In genomic region chr22:45975266-45976161, GRCh38 we compare ENCODE assay signal across 13 cellular contexts. TPM values are rescaled to one million over a fixed set of nuclear protein-coding genes. Genes with fewer than 3 reads are reported as not detected.
A peak's percentile ranks its signal among the peaks of the same experiment; 100 is the strongest.
DNase-seq lines count a peak whose midpoint lies in the region; ATAC-seq and TF ChIP-seq lines count a peak whose summit lies in the region.
"Had no signal": no experiment of that assay in that cellular context is flagged by ENCODE, and none has a peak within 500 bp of the region (broad histone marks: within the 10 kb centered on the region; RNA-seq: fewer than 3 reads in every experiment).

No MANE protein-coding gene starts in this region.

- H3K4me3 ChIP-seq in Karpas-422 (ENCODE audit: low read length) (no peak overlapping the region), Peyer's patch (peak overlapping the region in 1 of 4 donors; percentile 31)

- H3K9me2 ChIP-seq in Karpas-422 (replicated peaks; ENCODE audit: insufficient read depth, low read length): no peaks in the 10 kb centered on the region

- no peak for TF ChIP-seq POLR2A in Peyer's patch (IDR thresholded peaks at IDR 0.05)

- ATAC-seq in naive B cell (ENCODE audit: low read depth in 2 of 2): no peak

- H3K9me3 Mint-ChIP-seq in chondrocyte (ENCODE audit: low read depth): no peaks in the 10 kb centered on the region
- no peaks in the 10 kb centered on the region for H3K9me3 Mint-ChIP-seq in naive B cell
- no peaks in the 10 kb centered on the region for H3K9me3 Mint-ChIP-seq in HFFc6

- no peaks in the 10 kb centered on the region for H3K36me3 Mint-ChIP-seq in chondrocyte (ENCODE audit: low read depth)
- H3K36me3 Mint-ChIP-seq in naive B cell: no peaks in the 10 kb centered on the region
- no peaks in the 10 kb centered on the region for H3K36me3 Mint-ChIP-seq in HFFc6 (ENCODE audit: low read depth)

- H3K27me3 Mint-ChIP-seq in chondrocyte (ENCODE audit: low read depth) (peaks cover 30% of the 10 kb centered on the region), naive B cell (peaks cover 26 to 53% (median 36%) of the 10 kb centered on the region in 3 donors), HFFc6 (ENCODE audit: insufficient read depth) (peaks cover 25% of the 10 kb centered on the region)

- H3K36me3 ChIP-seq in Karpas-422 (ENCODE audit: insufficient read depth, low read length) (no peaks in the 10 kb centered on the region), Peyer's patch (no peaks in the 10 kb centered on the region)
- H3K36me3 ChIP-seq: pancreas had no signal

- H3K4me1 ChIP-seq in Karpas-422 (ENCODE audit: low read length): peaks cover 7% of the 10 kb centered on the region
- peaks cover 5 to 49% (median 21%) of the 10 kb centered on the region in 4 donors for H3K4me1 ChIP-seq in Peyer's patch

- H3K27ac Mint-ChIP-seq in chondrocyte (ENCODE audit: unreplicated experiment) (no peak overlapping the region), naive B cell (peak overlapping the region in 1 of 6 donors; percentile 59), HFFc6 (no peak overlapping the region)

- no peaks in the 10 kb centered on the region for H3K27me3 ChIP-seq in Karpas-422 (ENCODE audit: low read length)
- H3K27me3 ChIP-seq in Peyer's patch: peaks cover 0 to 74% of the 10 kb centered on the region in 2 donors

- H4K20me1 ChIP-seq in Karpas-422 (ENCODE audit: insufficient read depth, low read depth, low read length): no peaks in the 10 kb centered on the region

- no peak overlapping the region for H3K9ac ChIP-seq in Karpas-422 (ENCODE audit: low read length)

- H2AFZ ChIP-seq in Karpas-422 (ENCODE audit: low read length): no peak overlapping the region

- H3K27ac ChIP-seq in Karpas-422 (ENCODE audit: low read length): no peak overlapping the region
- no peak overlapping the region for H3K27ac ChIP-seq in Peyer's patch
- H3K27ac ChIP-seq: pancreas had no signal

- H3K4me2 ChIP-seq in Karpas-422 (ENCODE audit: low read depth, low read length, poor library complexity, severe bottlenecking): no peak overlapping the region

- TF ChIP-seq CTCF in chondrocyte (IDR thresholded peaks at IDR 0.05): no peak
- no peak for TF ChIP-seq CTCF in HFFc6 (IDR thresholded peaks at IDR 0.05)
- no peak for TF ChIP-seq CTCF in Peyer's patch (IDR thresholded peaks at IDR 0.05)

- H3K79me2 ChIP-seq in Karpas-422 (ENCODE audit: low read length): no peaks in the 10 kb centered on the region

- H3K9me3 ChIP-seq in Karpas-422 (ENCODE audit: low read length) (no peaks in the 10 kb centered on the region), Peyer's patch (no peaks in the 10 kb centered on the region)
- H3K9me3 ChIP-seq: pancreas had no signal

- DNase-seq in COLO668 (lab: John Stamatoyannopoulos, UW; ENCODE audit: unreplicated experiment): peak; percentile 31
- peak; percentile 32 for DNase-seq in LoVo (ENCODE audit: low spot score)
- no peak for DNase-seq in chondrocyte (ENCODE audit: low spot score)
- no peak for DNase-seq in naive B cell
- no peak for DNase-seq in HFFc6
- DNase-seq in Karpas-422: no peak
- no peak for DNase-seq in Peyer's patch
- DNase-seq in posterior cingulate gyrus: no peak
- DNase-seq: cerebellar nuclear complex, DND-41, NCI-H446, SW 1271 had no signal

- H3K4me3 Mint-ChIP-seq in chondrocyte (ENCODE audit: unreplicated experiment) (peak overlapping the region; percentile 4), naive B cell (peak overlapping the region; percentile 45 to 88 (median 66)), HFFc6 (no peak overlapping the region)

- intact Hi-C loops in posterior cingulate gyrus (cut with DNase I): no loop called here

- peaks cover 13% of the 10 kb centered on the region for H3K4me1 Mint-ChIP-seq in chondrocyte (ENCODE audit: low read depth)
- H3K4me1 Mint-ChIP-seq in naive B cell: peaks cover 20 to 26% (median 21%) of the 10 kb centered on the region in 3 donors
- H3K4me1 Mint-ChIP-seq in HFFc6 (ENCODE audit: low read depth): peaks cover 13% of the 10 kb centered on the region

RNA-seq across cellular contexts. Expression of gene WNT7B, which starts 1.4 kb away (rescaled TPM):
- 0.15 to 1.1 TPM (median 0.18 TPM) in 3 replicates for total RNA-seq in chondrocyte
- under 1 TPM in 2 of 6 donors, not detected in 4; 0.17 to 0.62 TPM for polyA plus RNA-seq in naive B cell (ENCODE audit: low read depth in 6 of 6)
- total RNA-seq in HFFc6 (2021; fragmentation: NEBNext Ultra II Directional; extraction: Animal tissue kit (Norgen Biotek cat#: 25700)): under 1 TPM in 5 of 6 experiments, not detected in 1; 0.07 to 0.14 (median 0.09) TPM
- total RNA-seq in Karpas-422 (2014; rRNA removed; shearing (Covaris generic); ENCODE audit: low replicate concordance): not detected in 2 replicates
- total RNA-seq in Peyer's patch: not detected

Comparison
In these comparisons a context has a peak if more than half of its experiments do, and no peak if none do; other contexts are left out.
1. DNase-seq: peak in COLO668 (single experiment) and LoVo (single experiment); none in chondrocyte (single experiment), naive B cell (single experiment), HFFc6 (single experiment), Karpas-422 (single experiment), Peyer's patch (0 of 3) and posterior cingulate gyrus (0 of 10).